In genomic region chr12:132163041-132163910, GRCh38 we compare ENCODE assay signal across 10 cellular contexts. TPM values are rescaled to one million over a fixed set of nuclear protein-coding genes. Genes with fewer than 3 reads are reported as not detected.
DNase-seq lines count a peak whose midpoint lies in the region; ATAC-seq and TF ChIP-seq lines count a peak whose summit lies in the region.
"Had no signal": no experiment of that assay in that cellular context is flagged by ENCODE, and none has a peak within 500 bp of the region (broad histone marks: within the 10 kb centered on the region; RNA-seq: fewer than 3 reads in every experiment).

No MANE protein-coding gene starts in this region.

- H3K4me1 ChIP-seq in uterus, result no peaks in the 10 kb centered on the region

- DNase-seq in NCI-H1417 (lab: John Stamatoyannopoulos, UW), result peak in 2 of 3 experiments; percentile 23 to 34
- no peak for DNase-seq in NCI-H1417 treated with DMSO at 0.1 percent for 48 hours (lab: John Stamatoyannopoulos, UW)
- DNase-seq in RPMI8226, result peak; percentile 76
- DNase-seq in effector memory CD8-positive, alpha-beta T cell, result no peak
- DNase-seq in posterior vena cava (ENCODE audit: low spot score), result peak; percentile 77
- DNase-seq in uterus, result no peak
- DNase-seq: erythroblast, NCI-H1092 had no signal

- no peak for TF ChIP-seq POLR2A in uterus (IDR thresholded peaks at IDR 0.05)

- TF ChIP-seq CTCF in uterus (IDR thresholded peaks at IDR 0.05), result no peak

- H3K27me3 ChIP-seq in uterus, result peaks cover 0 to 2% of the 10 kb centered on the region in 2 donors

- H3K4me3 ChIP-seq in uterus, result no peak overlapping the region

- peak overlapping the region in 1 of 2 donors; percentile 49 for H3K27ac Mint-ChIP-seq in effector memory CD8-positive, alpha-beta T cell

- peak; percentile 13 for ATAC-seq in effector memory CD8-positive, alpha-beta T cell (replicated peaks)
- no peak for ATAC-seq in HG03442 (IDR thresholded peaks at IDR 0.05; ENCODE audit: unreplicated experiment)
- ATAC-seq in HG03095 (IDR thresholded peaks at IDR 0.05; ENCODE audit: unreplicated experiment), result no peak

- peaks cover 3% of the 10 kb centered on the region for H3K36me3 Mint-ChIP-seq in effector memory CD8-positive, alpha-beta T cell (ENCODE audit: insufficient read depth)

- no peak overlapping the region for H3K27ac ChIP-seq in uterus

- H3K27me3 Mint-ChIP-seq in effector memory CD8-positive, alpha-beta T cell, result no peaks in the 10 kb centered on the region

- peak overlapping the region; percentile 43 to 61 for H3K4me3 Mint-ChIP-seq in effector memory CD8-positive, alpha-beta T cell

- peaks cover 5 to 8% of the 10 kb centered on the region in 2 donors for H3K4me1 Mint-ChIP-seq in effector memory CD8-positive, alpha-beta T cell (ENCODE audit: low read depth in 2 of 2)

- no peaks in the 10 kb centered on the region for H3K36me3 ChIP-seq in uterus

- no peaks in the 10 kb centered on the region for H3K9me3 ChIP-seq in uterus

- peaks cover 2 to 13% of the 10 kb centered on the region in 2 donors for H3K9me3 Mint-ChIP-seq in effector memory CD8-positive, alpha-beta T cell

- intact Hi-C loops in posterior vena cava (cut with DNase I), result no loop called here
- intact Hi-C loops in uterus (cut with DNase I; ENCODE audit: low total_unique reads), result no loop called here

RNA-seq across cellular contexts. Expression of gene NOC4L, which starts 19.0 kb away (rescaled TPM):
- 10 to 100 TPM; 11.2 to 13.6 TPM for total RNA-seq in posterior vena cava
- total RNA-seq in uterus, result 10 to 100 TPM in 1 of 4 donors, 1 to 10 TPM in 1, not detected in 2; 9.4 to 15.4 TPM

RNA-seq across cellular contexts. Expression of gene DDX51, which starts 19.2 kb away (rescaled TPM):
- total RNA-seq in posterior vena cava (10 to 100 TPM in 1 of 2 donors, 1 to 10 TPM in 1; 9.7 to 10.2 TPM), uterus (10 to 100 TPM in 3 of 4 donors, 1 to 10 TPM in 1; 7.9 to 53.3 (median 16.6) TPM)

Comparison
In these comparisons a context has a peak if more than half of its experiments do, and no peak if none do; other contexts are left out.
1. DNase-seq: peak in NCI-H1417 (2 of 3), RPMI8226 (single experiment) and posterior vena cava (single experiment); none in NCI-H1417 treated with DMSO at 0.1 percent for 48 hours (single experiment), effector memory CD8-positive, alpha-beta T cell (0 of 3) and uterus (0 of 2).